24 cellular contexts compared by ENCODE assay signal in genomic region chr10:8445353-8445752, GRCh38.
"Had no signal": no experiment of that assay in that cellular context is flagged by ENCODE, and none has a peak within 500 bp of the region (broad histone marks: within the 10 kb centered on the region; RNA-seq: fewer than 3 reads in every experiment).

No MANE protein-coding gene starts in this region.

- H3K27me3 ChIP-seq: body of pancreas, colonic mucosa had no signal

- H3K4me3 Mint-ChIP-seq: activated CD4-positive, alpha-beta memory T cell treated with anti-CD3 and anti-CD28 coated beads for 36 hours; activated CD4-positive, alpha-beta T cell treated with anti-CD3 and anti-CD28 coated beads for 36 hours; activated CD4-positive, alpha-beta T cell treated with anti-CD3 and anti-CD28 coated beads, Interleukin-2, amount 10 ng/mL, durations not matched to agents 24 days and 14 days; activated CD8-positive, alpha-beta memory T cell treated with anti-CD3 and anti-CD28 coated beads, Interleukin-2, amount 10 ng/mL, durations not matched to agents 7 days and 5 days; activated CD8-positive, alpha-beta T cell treated with anti-CD3 and anti-CD28 coated beads, Interleukin-2, amount 10 ng/mL, durations not matched to agents 7 days and 5 days; activated naive CD4-positive, alpha-beta T cell treated with anti-CD3 and anti-CD28 coated beads for 36 hours; activated naive CD4-positive, alpha-beta T cell treated with anti-CD3 and anti-CD28 coated beads, Interleukin-2, amount 50 U/mL, for 24 hours; activated naive CD8-positive, alpha-beta T cell treated with anti-CD3 and anti-CD28 coated beads for 36 hours; activated naive CD8-positive, alpha-beta T cell treated with anti-CD3 and anti-CD28 coated beads, Interleukin-2, amount 50 U/mL, for 24 hours; activated T-helper 1 cell treated with anti-CD3 and anti-CD28 coated beads, Interleukin-12 subunit alpha, Interleukin-12 subunit beta, Interleukin-2, Interleukin-4 antibody, amounts not matched to agents 30 ng/mL and 10 ng/mL and 1 ng/mL, durations not matched to agents 14 hours and 24 hours and 36 hours had no signal

- H3K27ac Mint-ChIP-seq: activated CD4-positive, alpha-beta memory T cell treated with anti-CD3 and anti-CD28 coated beads for 36 hours; activated CD4-positive, alpha-beta T cell treated with anti-CD3 and anti-CD28 coated beads for 36 hours; activated CD4-positive, alpha-beta T cell treated with anti-CD3 and anti-CD28 coated beads, Interleukin-2, amount 10 ng/mL, durations not matched to agents 24 days and 14 days; activated CD8-positive, alpha-beta memory T cell treated with anti-CD3 and anti-CD28 coated beads, Interleukin-2, amount 10 ng/mL, durations not matched to agents 7 days and 5 days; activated CD8-positive, alpha-beta T cell treated with anti-CD3 and anti-CD28 coated beads, Interleukin-2, amount 10 ng/mL, durations not matched to agents 7 days and 5 days; activated naive CD4-positive, alpha-beta T cell treated with anti-CD3 and anti-CD28 coated beads for 36 hours; activated naive CD4-positive, alpha-beta T cell treated with anti-CD3 and anti-CD28 coated beads, Interleukin-2, amount 50 U/mL, for 24 hours; activated naive CD8-positive, alpha-beta T cell treated with anti-CD3 and anti-CD28 coated beads for 36 hours; activated naive CD8-positive, alpha-beta T cell treated with anti-CD3 and anti-CD28 coated beads, Interleukin-2, amount 50 U/mL, for 24 hours; activated T-helper 1 cell treated with anti-CD3 and anti-CD28 coated beads, Interleukin-12 subunit alpha, Interleukin-12 subunit beta, Interleukin-2, Interleukin-4 antibody, amounts not matched to agents 30 ng/mL and 10 ng/mL and 1 ng/mL, durations not matched to agents 14 hours and 24 hours and 36 hours; activated T-helper 2 cell treated with anti-CD3 and anti-CD28 coated beads, Interferon-gamma antibody, Interleukin-2, Interleukin-4, amounts not matched to agents 10 μg/mL and 5 μg/mL and 100 μg/mL, durations not matched to agents 14 hours and 24 hours and 36 hours had no signal

- H3K9me3 ChIP-seq: adrenal gland, body of pancreas, colonic mucosa, esophagus squamous epithelium, gastroesophageal sphincter, heart right ventricle had no signal

- ATAC-seq: body of pancreas had no signal

- H3K27ac ChIP-seq: adrenal gland, body of pancreas, colonic mucosa, epithelial cell of prostate, esophagus squamous epithelium, gastroesophageal sphincter, heart right ventricle, hepatocyte had no signal

- H3K36me3 Mint-ChIP-seq: activated CD4-positive, alpha-beta memory T cell treated with anti-CD3 and anti-CD28 coated beads for 36 hours; activated CD8-positive, alpha-beta memory T cell treated with anti-CD3 and anti-CD28 coated beads, Interleukin-2, amount 10 ng/mL, durations not matched to agents 7 days and 5 days; activated naive CD4-positive, alpha-beta T cell treated with anti-CD3 and anti-CD28 coated beads, Interleukin-2, amount 50 U/mL, for 24 hours; activated naive CD8-positive, alpha-beta T cell treated with anti-CD3 and anti-CD28 coated beads for 36 hours had no signal

- H3K4me1 Mint-ChIP-seq: activated CD4-positive, alpha-beta T cell treated with anti-CD3 and anti-CD28 coated beads, Interleukin-2, amount 10 ng/mL, durations not matched to agents 24 days and 14 days had no signal

- H3K9me3 Mint-ChIP-seq: activated CD4-positive, alpha-beta memory T cell treated with anti-CD3 and anti-CD28 coated beads for 36 hours; activated CD4-positive, alpha-beta T cell treated with anti-CD3 and anti-CD28 coated beads, Interleukin-2, amount 10 ng/mL, durations not matched to agents 24 days and 14 days; activated naive CD4-positive, alpha-beta T cell treated with anti-CD3 and anti-CD28 coated beads for 36 hours; activated naive CD4-positive, alpha-beta T cell treated with anti-CD3 and anti-CD28 coated beads, Interleukin-2, amount 50 U/mL, for 24 hours; activated naive CD8-positive, alpha-beta T cell treated with anti-CD3 and anti-CD28 coated beads for 36 hours; activated naive CD8-positive, alpha-beta T cell treated with anti-CD3 and anti-CD28 coated beads, Interleukin-2, amount 50 U/mL, for 24 hours; activated T-helper 1 cell treated with anti-CD3 and anti-CD28 coated beads, Interleukin-12 subunit alpha, Interleukin-12 subunit beta, Interleukin-2, Interleukin-4 antibody, amounts not matched to agents 30 ng/mL and 10 ng/mL and 1 ng/mL, durations not matched to agents 14 hours and 24 hours and 36 hours; activated T-helper 2 cell treated with anti-CD3 and anti-CD28 coated beads, Interferon-gamma antibody, Interleukin-2, Interleukin-4, amounts not matched to agents 10 μg/mL and 5 μg/mL and 100 μg/mL, durations not matched to agents 14 hours and 24 hours and 36 hours had no signal

- DNase-seq: activated CD4-positive, CD25-positive, alpha-beta regulatory T cell; activated CD4-positive, CD25-positive, alpha-beta regulatory T cell treated with anti-CD3 and anti-CD28 coated beads, Interleukin-2, amount 50 U/mL, for 72 hours; activated effector memory CD4-positive, alpha-beta T cell treated with anti-CD3 and anti-CD28 coated beads, Interleukin-2, amount 50 U/mL, for 16 hours; aorta; body of pancreas; colonic mucosa; esophagus squamous epithelium; foreskin melanocyte; heart right ventricle had no signal

- H3K4me1 ChIP-seq: adrenal gland, body of pancreas, colonic mucosa, esophagus squamous epithelium, gastroesophageal sphincter had no signal

- H3K4me3 ChIP-seq: adrenal gland, body of pancreas, colonic mucosa, esophagus squamous epithelium, gastroesophageal sphincter, heart right ventricle, hepatocyte had no signal

- H3K36me3 ChIP-seq: adrenal gland, colonic mucosa, esophagus squamous epithelium, gastroesophageal sphincter, heart right ventricle had no signal

- H3K27me3 Mint-ChIP-seq: activated CD4-positive, alpha-beta memory T cell treated with anti-CD3 and anti-CD28 coated beads for 36 hours; activated CD4-positive, alpha-beta T cell treated with anti-CD3 and anti-CD28 coated beads for 36 hours; activated naive CD4-positive, alpha-beta T cell treated with anti-CD3 and anti-CD28 coated beads, Interleukin-2, amount 50 U/mL, for 24 hours had no signal

- H3K4me2 ChIP-seq: hepatocyte had no signal
